ENCODE assay signal across 8 cellular contexts in genomic region chrX:123590842-123591491, GRCh38.
DNase-seq lines count a peak whose midpoint lies in the region; ATAC-seq and TF ChIP-seq lines count a peak whose summit lies in the region.

No MANE protein-coding gene starts in this region.

- H3K4me3 ChIP-seq in Panc1 (ENCODE audit: low read depth in 2 of 2, low read length in 2 of 2): no peak overlapping the region

- 0 out of 2 replicates have a peak, but pooled peaks cover 5% of the 10 kb centered on the region for H3K4me1 ChIP-seq in Panc1 (ENCODE audit: control insufficient read depth, insufficient read depth, low read length)

- no peaks in the 10 kb centered on the region for H3K27me3 ChIP-seq in Panc1 (ENCODE audit: control insufficient read depth, insufficient read depth, low read length)

- H3K9me3 ChIP-seq in Panc1 (ENCODE audit: control insufficient read depth, insufficient read depth, low read depth, low read length): no peaks in the 10 kb centered on the region

- DNase-seq in Panc1 (ENCODE audit: low read depth, low spot score) (no peak), left lobe of liver (ENCODE audit: low spot score) (no peak), G401 (ENCODE audit: low spot score) (no peak), GM19238 (ENCODE audit: insufficient read length, low spot score) (no peak), activated gamma-delta T cell treated with Interleukin-2 at 50 U/mL for 16 hours (no peak)

- H3K27ac ChIP-seq in Panc1 (ENCODE audit: low read length): no peak overlapping the region

- ATAC-seq in GM18498 (IDR thresholded peaks at IDR 0.05; ENCODE audit: unreplicated experiment): peak; percentile 71
- peak; percentile 65 for ATAC-seq in GM21825 (IDR thresholded peaks at IDR 0.05; ENCODE audit: unreplicated experiment)
- ATAC-seq in Panc1: no peak
- peak; percentile 78 for ATAC-seq in left lobe of liver
- ATAC-seq in HG03460 (IDR thresholded peaks at IDR 0.05; ENCODE audit: unreplicated experiment): no peak

- no peaks in the 10 kb centered on the region for H3K36me3 ChIP-seq in Panc1 (ENCODE audit: control insufficient read depth, insufficient read depth, low read length)

- in situ Hi-C loops in Panc1 (cut with HindIII; ENCODE audit: low pct_unique_long_range_greater_than_20kb, low sequenced_read_pairs) (no loop called here), G401 (cut with HindIII; ENCODE audit: low sequenced_read_pairs) (no loop called here)

- TSS peak; percentile 11 for BruUV-seq in Panc1 (replicated peaks; lab: Mats Ljungman, UMichigan)

- POLR2A ChIA-PET in Panc1 (lab: Charles Lee): no interaction called here

- CTCF ChIA-PET in Panc1 (lab: Charles Lee): no interaction called here

- TF ChIP-seq CTCF in Panc1 (IDR thresholded peaks at IDR 0.05): no peak

- intact Hi-C loops in Panc1 (cut with micrococcal nuclease; ENCODE audit: unreplicated experiment): no loop called here

Comparison
In these comparisons a context has a peak if more than half of its experiments do, and no peak if none do; other contexts are left out.
1. ATAC-seq: peak in GM18498 (single experiment), GM21825 (single experiment) and left lobe of liver (single experiment); none in Panc1 (single experiment) and HG03460 (single experiment).